ENCODE assay signal across 1 cellular context in the genomic region with DNA sequence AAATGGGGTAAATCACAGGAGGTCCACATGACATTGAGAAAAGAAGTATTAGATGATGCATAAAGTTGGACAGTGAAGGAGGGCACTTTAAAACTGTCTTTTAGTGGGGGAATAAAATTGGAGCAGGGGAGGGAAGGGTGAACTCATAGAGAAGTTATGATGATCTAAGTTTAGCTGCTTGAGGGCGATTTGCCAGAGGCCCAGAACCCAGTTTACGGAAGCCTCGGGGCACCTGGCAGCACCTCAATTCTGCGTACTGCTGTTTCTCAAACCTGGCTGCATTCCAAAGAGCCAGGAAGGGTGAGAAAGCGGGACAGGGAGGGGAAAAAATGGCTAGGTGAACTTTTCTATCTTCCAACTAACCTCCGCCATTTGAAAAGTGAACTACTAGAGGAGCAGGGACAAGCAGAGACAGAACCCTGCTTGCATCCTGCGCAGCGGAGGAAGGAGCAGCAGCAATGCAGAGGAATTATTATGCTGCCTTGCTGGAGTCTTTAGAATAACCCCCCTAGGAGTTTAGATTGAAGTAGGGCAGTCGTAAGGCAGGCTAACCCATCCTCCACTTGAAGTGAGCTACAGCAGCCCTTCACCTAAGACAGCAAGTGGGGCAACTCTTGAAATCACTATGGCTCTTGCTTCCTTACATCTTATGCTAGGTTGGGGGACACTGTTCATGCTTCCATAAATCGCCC.
TF ChIP-seq lines count a peak whose summit lies in the region.

No MANE protein-coding gene starts in this region.

TF ChIP-seq in SK-N-SH, 30 proteins besides CTCF, POLR2A, EP300 and RAD21 (continued from another document):
- TF ChIP-seq, protein P1, sequence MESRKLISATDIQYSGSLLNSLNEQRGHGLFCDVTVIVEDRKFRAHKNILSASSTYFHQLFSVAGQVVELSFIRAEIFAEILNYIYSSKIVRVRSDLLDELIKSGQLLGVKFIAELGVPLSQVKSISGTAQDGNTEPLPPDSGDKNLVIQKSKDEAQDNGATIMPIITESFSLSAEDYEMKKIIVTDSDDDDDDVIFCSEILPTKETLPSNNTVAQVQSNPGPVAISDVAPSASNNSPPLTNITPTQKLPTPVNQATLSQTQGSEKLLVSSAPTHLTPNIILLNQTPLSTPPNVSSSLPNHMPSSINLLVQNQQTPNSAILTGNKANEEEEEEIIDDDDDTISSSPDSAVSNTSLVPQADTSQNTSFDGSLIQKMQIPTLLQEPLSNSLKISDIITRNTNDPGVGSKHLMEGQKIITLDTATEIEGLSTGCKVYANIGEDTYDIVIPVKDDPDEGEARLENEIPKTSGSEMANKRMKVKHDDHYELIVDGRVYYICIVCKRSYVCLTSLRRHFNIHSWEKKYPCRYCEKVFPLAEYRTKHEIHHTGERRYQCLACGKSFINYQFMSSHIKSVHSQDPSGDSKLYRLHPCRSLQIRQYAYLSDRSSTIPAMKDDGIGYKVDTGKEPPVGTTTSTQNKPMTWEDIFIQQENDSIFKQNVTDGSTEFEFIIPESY (IDR thresholded peaks at IDR 0.05; ENCODE audit: borderline replicate concordance, low read depth), result no peak
